Comparison of ENCODE assay signal across 1 cellular context in genomic region chr5:132666310-132667123, GRCh38.
A peak's percentile ranks its signal among the peaks of the same experiment; 100 is the strongest.
TF ChIP-seq lines count a peak whose summit lies in the region.

No MANE protein-coding gene starts in this region.

TF ChIP-seq in K562, 482 proteins besides CTCF, POLR2A, EP300 and RAD21 (continued from another document and continues in another):
- TF ChIP-seq ZBTB40 (IDR thresholded peaks at IDR 0.05) (no peak), ZBTB40 (CRISPR knock-in tag; IDR thresholded peaks at IDR 0.05) (no peak), CEBPZ (IDR thresholded peaks at IDR 0.05; ENCODE audit: borderline replicate concordance, low read depth, low read length) (no peak), ZNF23 (CRISPR knock-in tag; IDR thresholded peaks at IDR 0.05) (peak; percentile 86), HNRNPUL1 (IDR thresholded peaks at IDR 0.05; ENCODE audit: low read length) (no peak), IRF2 (CRISPR knock-in tag; IDR thresholded peaks at IDR 0.05) (no peak), ZBTB8A (IDR thresholded peaks at IDR 0.05; ENCODE audit: partially characterized antibody) (no peak), ZKSCAN3 (CRISPR knock-in tag; IDR thresholded peaks at IDR 0.05) (peak; percentile 57; the same call in 1 of the 2 replicates), THAP7 (CRISPR knock-in tag; IDR thresholded peaks at IDR 0.05) (peak; percentile 78; the same call in 1 of the 2 replicates), RHOXF2B (CRISPR knock-in tag; conservative IDR thresholded peaks at IDR 0.05) (peak; percentile 92), ZFP1 (CRISPR knock-in tag; IDR thresholded peaks at IDR 0.05) (peak; percentile 93), FOXA3 (CRISPR knock-in tag; conservative IDR thresholded peaks at IDR 0.05 in 1 of 2, IDR thresholded peaks at IDR 0.05 in 1 of 2) (0 out of 4 replicates have a peak, but pooled peaks of 1 of the 2 experiments have one; percentile 14), TAF7 (tag; IDR thresholded peaks at IDR 0.05) (peak; percentile 82), ZZZ3 (IDR thresholded peaks at IDR 0.05) (no peak), ETV1 (tag; conservative IDR thresholded peaks at IDR 0.05; ENCODE audit: low read depth) (peak; percentile 82), ELF2 (CRISPR knock-in tag; IDR thresholded peaks at IDR 0.05) (peak; percentile 80), SAFB2 (IDR thresholded peaks at IDR 0.05; ENCODE audit: borderline replicate concordance, low read depth, low read length, severe bottlenecking) (no peak), AFF4 (CRISPR knock-in tag; IDR thresholded peaks at IDR 0.05) (peak; percentile 79; the same call in 1 of the 2 replicates), ZNF766 (CRISPR knock-in tag; conservative IDR thresholded peaks at IDR 0.05) (peak; percentile 98), ZBTB2 (IDR thresholded peaks at IDR 0.05) (peak; percentile 72; the same call in 1 of the 2 replicates), ARID4B (CRISPR knock-in tag; IDR thresholded peaks at IDR 0.05) (no peak)
